8 cellular contexts compared by ENCODE assay signal in genomic region chr17:8072727-8073461, GRCh38. TPM values are rescaled to one million over a fixed set of nuclear protein-coding genes. Genes with fewer than 3 reads are reported as not detected.
DNase-seq lines count a peak whose midpoint lies in the region; ATAC-seq lines count a peak whose summit lies in the region.

No MANE protein-coding gene starts in this region.

- H3K36me3 ChIP-seq in CD4-positive, CD25-positive, alpha-beta regulatory T cell (ENCODE audit: control insufficient read depth, insufficient read depth, low read length) = no peaks in the 10 kb centered on the region

- ATAC-seq in CD4-positive, CD25-positive, alpha-beta regulatory T cell (ENCODE audit: low read depth in 2 of 2) = peak; percentile 49 to 51
- ATAC-seq in T-cell (replicated peaks in 1 of 4) (peak; percentile 61 to 74 (median 68)), HG03280 (IDR thresholded peaks at IDR 0.05; ENCODE audit: unreplicated experiment) (no peak)
- peak; percentile 42 for ATAC-seq in central memory CD8-positive, alpha-beta T cell (replicated peaks; ENCODE audit: extremely low read depth, poor library complexity, severe bottlenecking)
- ATAC-seq in natural killer cell treated with Interleukin-12 subunit alpha and Interleukin-12 subunit beta and Interleukin-15 and Interleukin-18, amount 100 ng/mL, for 72 hours = no peak

- H3K9me3 Mint-ChIP-seq in CD4-positive, CD25-positive, alpha-beta regulatory T cell = peaks cover 0 to 2% (median 0%) of the 10 kb centered on the region in 7 donors
- no peaks in the 10 kb centered on the region for H3K9me3 Mint-ChIP-seq in T-cell
- no peaks in the 10 kb centered on the region for H3K9me3 Mint-ChIP-seq in central memory CD8-positive, alpha-beta T cell
- no peaks in the 10 kb centered on the region for H3K9me3 Mint-ChIP-seq in natural killer cell treated with Interleukin-12 subunit alpha and Interleukin-12 subunit beta and Interleukin-15 and Interleukin-18, amount 100 ng/mL, for 72 hours

- peak overlapping the region in 2 of 3 donors; percentile 54 to 80 for H3K27ac Mint-ChIP-seq in CD4-positive, CD25-positive, alpha-beta regulatory T cell
- H3K27ac Mint-ChIP-seq in T-cell = no peak overlapping the region
- peak overlapping the region; percentile 75 for H3K27ac Mint-ChIP-seq in central memory CD8-positive, alpha-beta T cell (ENCODE audit: low read depth)
- H3K27ac Mint-ChIP-seq in natural killer cell treated with Interleukin-12 subunit alpha and Interleukin-12 subunit beta and Interleukin-15 and Interleukin-18, amount 100 ng/mL, for 72 hours = peak overlapping the region; percentile 18 to 61

- H3K27me3 Mint-ChIP-seq in CD4-positive, CD25-positive, alpha-beta regulatory T cell = peaks cover 60% of the 10 kb centered on the region
- H3K27me3 Mint-ChIP-seq in T-cell = peaks cover 36 to 49% of the 10 kb centered on the region in 2 donors
- peaks cover 66% of the 10 kb centered on the region for H3K27me3 Mint-ChIP-seq in central memory CD8-positive, alpha-beta T cell
- H3K27me3 Mint-ChIP-seq in natural killer cell treated with Interleukin-12 subunit alpha and Interleukin-12 subunit beta and Interleukin-15 and Interleukin-18, amount 100 ng/mL, for 72 hours = peaks cover 30 to 37% of the 10 kb centered on the region in 2 donors

- peak in 2 of 3 donors; percentile 30 to 40 for DNase-seq in CD4-positive, CD25-positive, alpha-beta regulatory T cell
- DNase-seq in T-cell (peak in 18 of 34 experiments; percentile 13 to 50 (median 30)), AG08395 (ENCODE audit: low spot score) (no peak), SIG-M5 treated with dmso at 0.1 percent for 504 hours (lab: John Stamatoyannopoulos, UW; ENCODE audit: unreplicated experiment) (no peak), NCI-H345 (lab: John Stamatoyannopoulos, UW) (no peak)
- no peak for DNase-seq in central memory CD8-positive, alpha-beta T cell (ENCODE audit: low spot score in 2 of 2)
- DNase-seq in natural killer cell treated with Interleukin-12 subunit alpha and Interleukin-12 subunit beta and Interleukin-15 and Interleukin-18, amount 100 ng/mL, for 72 hours (ENCODE audit: low spot score) = no peak

- peaks cover 0 to 28% (median 10%) of the 10 kb centered on the region in 4 donors for H3K4me1 Mint-ChIP-seq in CD4-positive, CD25-positive, alpha-beta regulatory T cell
- peaks cover 23 to 28% (median 25%) of the 10 kb centered on the region in 3 donors for H3K4me1 Mint-ChIP-seq in T-cell
- H3K4me1 Mint-ChIP-seq in central memory CD8-positive, alpha-beta T cell = peaks cover 24% of the 10 kb centered on the region
- peaks cover 24 to 27% of the 10 kb centered on the region in 2 donors for H3K4me1 Mint-ChIP-seq in natural killer cell treated with Interleukin-12 subunit alpha and Interleukin-12 subunit beta and Interleukin-15 and Interleukin-18, amount 100 ng/mL, for 72 hours (ENCODE audit: low read depth in 2 of 2)

- no peaks in the 10 kb centered on the region for H3K36me3 Mint-ChIP-seq in CD4-positive, CD25-positive, alpha-beta regulatory T cell
- H3K36me3 Mint-ChIP-seq in T-cell = no peaks in the 10 kb centered on the region
- no peaks in the 10 kb centered on the region for H3K36me3 Mint-ChIP-seq in central memory CD8-positive, alpha-beta T cell (ENCODE audit: insufficient read depth)
- H3K36me3 Mint-ChIP-seq in natural killer cell treated with Interleukin-12 subunit alpha and Interleukin-12 subunit beta and Interleukin-15 and Interleukin-18, amount 100 ng/mL, for 72 hours = no peaks in the 10 kb centered on the region

- H3K27ac ChIP-seq in CD4-positive, CD25-positive, alpha-beta regulatory T cell (ENCODE audit: insufficient read depth, low read length, poor library complexity, severe bottlenecking) = no peak overlapping the region

- peaks cover 19% of the 10 kb centered on the region for H3K27me3 ChIP-seq in CD4-positive, CD25-positive, alpha-beta regulatory T cell (ENCODE audit: control insufficient read depth, insufficient read depth, low read length)

- CTCF ChIA-PET in T-cell (lab: Charles Lee) = interaction anchor here (0.6 to 1.9 kb wide), 5 partner anchors 10 to 47 kb away, joined by 3 to 12 read pairs (median 5); partner anchors contain the start of gene ALOX12B (in 1 of the 2)

- POLR2A ChIA-PET in T-cell (lab: Charles Lee) = no interaction called here

- no peaks in the 10 kb centered on the region for H3K9me3 ChIP-seq in CD4-positive, CD25-positive, alpha-beta regulatory T cell (ENCODE audit: control insufficient read depth in 2 of 2, low read length in 2 of 2)

- peaks cover 22% of the 10 kb centered on the region for H3K4me1 ChIP-seq in CD4-positive, CD25-positive, alpha-beta regulatory T cell (ENCODE audit: control insufficient read depth, insufficient read depth, low read length, poor library complexity, severe bottlenecking)

- H3K4me3 ChIP-seq in CD4-positive, CD25-positive, alpha-beta regulatory T cell (ENCODE audit: low read depth, low read length) = no peak overlapping the region

- peak overlapping the region; percentile 33 to 91 (median 73) for H3K4me3 Mint-ChIP-seq in CD4-positive, CD25-positive, alpha-beta regulatory T cell
- H3K4me3 Mint-ChIP-seq in T-cell = peak overlapping the region; percentile 63 to 71 (median 66)
- H3K4me3 Mint-ChIP-seq in central memory CD8-positive, alpha-beta T cell = peak overlapping the region; percentile 67
- H3K4me3 Mint-ChIP-seq in natural killer cell treated with Interleukin-12 subunit alpha and Interleukin-12 subunit beta and Interleukin-15 and Interleukin-18, amount 100 ng/mL, for 72 hours = peak overlapping the region; percentile 58

RNA-seq across cellular contexts. Expression of gene ALOX12B, which starts 14.6 kb away (rescaled TPM):
- not detected for total RNA-seq in CD4-positive, CD25-positive, alpha-beta regulatory T cell
- polyA plus RNA-seq in CD4-positive, CD25-positive, alpha-beta regulatory T cell = under 1 TPM in 3 of 4 donors, not detected in 1; 0.53 to 0.68 (median 0.67) TPM
- total RNA-seq in T-cell = 1 to 10 TPM in 1 of 5 donors, under 1 TPM in 3, not detected in 1; 0.63 to 1.1 (median 0.81) TPM
- under 1 TPM in 1 of 2 donors, not detected in 1; 0.62 TPM for total RNA-seq in natural killer cell treated with Interleukin-12 subunit alpha and Interleukin-12 subunit beta and Interleukin-15 and Interleukin-18, amount 100 ng/mL, for 72 hours

RNA-seq across cellular contexts. Expression of gene ALOX15B, which starts 34.0 kb away (rescaled TPM):
- total RNA-seq in CD4-positive, CD25-positive, alpha-beta regulatory T cell = not detected
- not detected for polyA plus RNA-seq in CD4-positive, CD25-positive, alpha-beta regulatory T cell
- under 1 TPM in 3 of 5 donors, not detected in 2; 0.10 to 0.20 (median 0.13) TPM for total RNA-seq in T-cell
- not detected for total RNA-seq in natural killer cell treated with Interleukin-12 subunit alpha and Interleukin-12 subunit beta and Interleukin-15 and Interleukin-18, amount 100 ng/mL, for 72 hours

RNA-seq across cellular contexts. Expression of gene ALOXE3, which starts 45.4 kb away (rescaled TPM):
- 0.15 TPM for total RNA-seq in CD4-positive, CD25-positive, alpha-beta regulatory T cell
- polyA plus RNA-seq in CD4-positive, CD25-positive, alpha-beta regulatory T cell = under 1 TPM in 3 of 4 donors, not detected in 1; 0.18 to 0.51 (median 0.42) TPM
- 1 to 10 TPM in 1 of 5 donors, under 1 TPM in 3, not detected in 1; 0.13 to 1.2 (median 0.19) TPM for total RNA-seq in T-cell
- not detected for total RNA-seq in natural killer cell treated with Interleukin-12 subunit alpha and Interleukin-12 subunit beta and Interleukin-15 and Interleukin-18, amount 100 ng/mL, for 72 hours

RNA-seq across cellular contexts. Expression of gene HES7, which starts 51.0 kb away (rescaled TPM):
- not detected for total RNA-seq in CD4-positive, CD25-positive, alpha-beta regulatory T cell
- polyA plus RNA-seq in CD4-positive, CD25-positive, alpha-beta regulatory T cell = not detected
- total RNA-seq in T-cell = 1 to 10 TPM in 1 of 5 donors, under 1 TPM in 2, not detected in 2; 0.16 to 1.6 (median 0.23) TPM
- total RNA-seq in natural killer cell treated with Interleukin-12 subunit alpha and Interleukin-12 subunit beta and Interleukin-15 and Interleukin-18, amount 100 ng/mL, for 72 hours = not detected

Comparison
In these comparisons a context has a peak if more than half of its experiments do, and no peak if none do; other contexts are left out.
1. ATAC-seq: peak in CD4-positive, CD25-positive, alpha-beta regulatory T cell (2 of 2), T-cell (4 of 4) and central memory CD8-positive, alpha-beta T cell (single experiment); none in natural killer cell treated with Interleukin-12 subunit alpha and Interleukin-12 subunit beta and Interleukin-15 and Interleukin-18, amount 100 ng/mL, for 72 hours (0 of 2) and HG03280 (single experiment).
2. DNase-seq: peak in CD4-positive, CD25-positive, alpha-beta regulatory T cell (2 of 3) and T-cell (18 of 34); none in central memory CD8-positive, alpha-beta T cell (0 of 2), natural killer cell treated with Interleukin-12 subunit alpha and Interleukin-12 subunit beta and Interleukin-15 and Interleukin-18, amount 100 ng/mL, for 72 hours (single experiment), AG08395 (single experiment), SIG-M5 treated with dmso at 0.1 percent for 504 hours (single experiment) and NCI-H345 (single experiment).
3. H3K27ac Mint-ChIP-seq: peak in CD4-positive, CD25-positive, alpha-beta regulatory T cell (2 of 3), central memory CD8-positive, alpha-beta T cell (single experiment) and natural killer cell treated with Interleukin-12 subunit alpha and Interleukin-12 subunit beta and Interleukin-15 and Interleukin-18, amount 100 ng/mL, for 72 hours (2 of 2); none in T-cell (0 of 2).
4. Peak in every context shown above with its lines, with median percentiles within 50 percentile points of each other: H3K4me3 Mint-ChIP-seq.